1 cellular context compared by ENCODE assay signal in genomic region chr2:64296150-64296500, GRCh38.
A peak's percentile ranks its signal among the peaks of the same experiment; 100 is the strongest.
TF ChIP-seq lines count a peak whose summit lies in the region.

No MANE protein-coding gene starts in this region.

TF ChIP-seq in WTC11, 78 proteins besides CTCF, POLR2A, EP300 and RAD21 (continued from another document):
- TF ChIP-seq ZNF281 (CRISPR knock-in tag; IDR thresholded peaks at IDR 0.05) = peak; percentile 79; the same call in 1 of the 2 replicates
- TF ChIP-seq TEAD4 (CRISPR knock-in tag; IDR thresholded peaks at IDR 0.05) = peak; percentile 27; the same call in 1 of the 2 replicates
- peak; percentile 88; the same call in 1 of the 2 replicates for TF ChIP-seq FOXP1 (CRISPR knock-in tag; IDR thresholded peaks at IDR 0.05; ENCODE audit: borderline replicate concordance)
- TF ChIP-seq ZNF263 (CRISPR knock-in tag; IDR thresholded peaks at IDR 0.05; ENCODE audit: low read depth) = no peak
- no peak for TF ChIP-seq CREM (CRISPR knock-in tag; IDR thresholded peaks at IDR 0.05)
- peak; percentile 93 for TF ChIP-seq NFE2L1 (CRISPR knock-in tag; IDR thresholded peaks at IDR 0.05)
- peak; percentile 94 for TF ChIP-seq MAX (CRISPR knock-in tag; IDR thresholded peaks at IDR 0.05)
- no peak for TF ChIP-seq ZNF317 (CRISPR knock-in tag; IDR thresholded peaks at IDR 0.05; ENCODE audit: borderline replicate concordance, low read depth)
- TF ChIP-seq IRF1 (CRISPR knock-in tag; IDR thresholded peaks at IDR 0.05) = peak; percentile 68; the same call in 1 of the 2 replicates
TF ChIP-seq in WTC11: peak in this region for 23.
